In the genomic region with DNA sequence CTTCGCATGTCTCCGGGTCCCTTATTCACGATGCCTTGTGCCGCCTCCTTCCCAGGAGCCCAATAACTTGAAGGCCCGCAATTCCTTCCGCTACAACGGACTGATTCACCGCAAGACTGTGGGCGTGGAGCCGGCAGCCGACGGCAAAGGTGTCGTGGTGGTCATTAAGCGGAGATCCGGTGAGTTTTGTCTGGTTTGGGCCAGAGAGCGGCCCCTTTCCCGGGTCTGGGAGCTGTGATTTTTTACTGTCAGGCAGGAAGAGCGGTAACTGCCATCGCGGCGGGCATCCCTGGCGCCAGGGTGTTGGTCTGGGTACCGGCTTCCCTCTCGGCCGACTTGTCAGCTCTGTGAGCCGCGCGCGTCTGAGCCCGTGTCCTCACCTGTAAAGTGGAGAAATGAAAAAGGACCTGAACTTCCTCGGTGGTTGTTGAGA, we compare ENCODE assay signal across 8 cellular contexts. TPM values are rescaled to one million over a fixed set of nuclear protein-coding genes. Genes with fewer than 3 reads are reported as not detected.
DNase-seq lines count a peak whose midpoint lies in the region; ATAC-seq and TF ChIP-seq lines count a peak whose summit lies in the region.

No MANE protein-coding gene starts in this region.

- H3F3A ChIP-seq in PC-3 (ENCODE audit: low read length, unreplicated experiment): peaks cover 7% of the 10 kb centered on the region

- peaks cover 70% of the 10 kb centered on the region for H3K79me2 ChIP-seq in PC-3 (ENCODE audit: low read length)

- WGBS in endodermal cell (ENCODE audit: insufficient coverage in 1 of 2, insufficient read length in 1 of 2), 2 experiments: 4 to 5% methylated on average over 6 to 31 of the region's 31 CpGs

- peak overlapping the region; percentile 97 to 100 (median 99) for H3K27ac Mint-ChIP-seq in CD8-positive, alpha-beta memory T cell
- peak overlapping the region; percentile 97 for H3K27ac Mint-ChIP-seq in endodermal cell

- H3K4me1 Mint-ChIP-seq in CD8-positive, alpha-beta memory T cell: peaks cover 62 to 86% (median 72%) of the 10 kb centered on the region in 3 donors
- peaks cover 43% of the 10 kb centered on the region for H3K4me1 Mint-ChIP-seq in endodermal cell

- H3K9me2 ChIP-seq in PC-3 (replicated peaks; ENCODE audit: low read length): no peaks in the 10 kb centered on the region

- intact Hi-C loops in PC-3 (cut with micrococcal nuclease): loop anchor here (5.0 to 10.0 kb wide), 2 partner anchors 94 to 172 kb away; no protein-coding TSS in a partner anchor

- H3K27ac ChIP-seq in CD8-positive, alpha-beta memory T cell (ENCODE audit: low read depth, low read length): peak overlapping the region; percentile 99
- H3K27ac ChIP-seq in PC-3 (ENCODE audit: low read length): peak overlapping the region; percentile 54; the same call in 1 of the 2 replicates
- H3K27ac ChIP-seq in endodermal cell (ENCODE audit: low read depth, low read length): no peak overlapping the region
- peak overlapping the region; percentile 88 for H3K27ac ChIP-seq in neutrophil

- no peak for DNase-seq in CD8-positive, alpha-beta memory T cell
- DNase-seq in PC-3: no peak
- DNase-seq in endodermal cell: no peak
- DNase-seq in NCI-H2196 (lab: John Stamatoyannopoulos, UW; ENCODE audit: unreplicated experiment): no peak
- no peak for DNase-seq in stimulated activated CD4-positive, alpha-beta T cell treated with anti-CD3 and anti-CD28 coated beads, Interleukin-4, amount 100 ng/mL, for 24 hours
- no peak for DNase-seq in NCI-H1417 (lab: John Stamatoyannopoulos, UW)

- BruUV-seq in PC-3 (replicated peaks; lab: Mats Ljungman, UMichigan): no TSS peak

- TF ChIP-seq CTCF in PC-3 (conservative IDR thresholded peaks at IDR 0.05; ENCODE audit: low read depth, low read length): no peak
- no peak for TF ChIP-seq CTCF in endodermal cell (conservative IDR thresholded peaks at IDR 0.05)
- TF ChIP-seq CTCF in neutrophil (IDR thresholded peaks at IDR 0.05): no peak

- H3K4me2 ChIP-seq in PC-3 (ENCODE audit: low read length): peak overlapping the region; percentile 90

- H3K9ac ChIP-seq in PC-3 (ENCODE audit: low read length) (peak overlapping the region; percentile 95), endodermal cell (ENCODE audit: extremely low read depth, low read length, poor library complexity, severe bottlenecking) (peak overlapping the region; percentile 88)

- peaks cover 28% of the 10 kb centered on the region for H3K36me3 ChIP-seq in CD8-positive, alpha-beta memory T cell (ENCODE audit: insufficient read depth, low read length)
- H3K36me3 ChIP-seq in PC-3 (ENCODE audit: low read depth, low read length) (peaks cover 39% of the 10 kb centered on the region), endodermal cell (ENCODE audit: control insufficient read depth, insufficient read depth, low read length) (peaks cover 49% of the 10 kb centered on the region), neutrophil (peaks cover 37% of the 10 kb centered on the region)

- H3K4me1 ChIP-seq in CD8-positive, alpha-beta memory T cell (ENCODE audit: insufficient read depth, low read length): peaks cover 57% of the 10 kb centered on the region
- H3K4me1 ChIP-seq in PC-3 (ENCODE audit: insufficient read depth, low read length) (peaks cover 41% of the 10 kb centered on the region), endodermal cell (ENCODE audit: control insufficient read depth, insufficient read depth, low read length) (peaks cover 21% of the 10 kb centered on the region), neutrophil (ENCODE audit: control insufficient read depth in 1 of 2, insufficient read depth in 1 of 2, low read depth in 1 of 2, low read length in 1 of 2) (peaks cover 43 to 47% of the 10 kb centered on the region in 2 experiments)

- H3K9me3 ChIP-seq in CD8-positive, alpha-beta memory T cell (ENCODE audit: low read length): no peaks in the 10 kb centered on the region
- H3K9me3 ChIP-seq in PC-3 (ENCODE audit: low read length) (no peaks in the 10 kb centered on the region), endodermal cell (ENCODE audit: control insufficient read depth, low read length) (peaks cover 3% of the 10 kb centered on the region), neutrophil (no peaks in the 10 kb centered on the region)

- peak overlapping the region; percentile 99 for H3K4me3 ChIP-seq in CD8-positive, alpha-beta memory T cell (ENCODE audit: low read length)
- H3K4me3 ChIP-seq in PC-3 (ENCODE audit: low read length) (peak overlapping the region; percentile 98), endodermal cell (ENCODE audit: low read length) (peak overlapping the region; percentile 99), neutrophil (ENCODE audit: low read depth in 1 of 2, low read length in 1 of 2) (peak overlapping the region; percentile 78 to 100)

- CTCF ChIA-PET in CD8-positive, alpha-beta memory T cell (lab: Charles Lee): no interaction called here
- CTCF ChIA-PET in PC-3 (lab: Charles Lee): no interaction called here

- H3K9me3 Mint-ChIP-seq in CD8-positive, alpha-beta memory T cell: no peaks in the 10 kb centered on the region
- H3K9me3 Mint-ChIP-seq in endodermal cell: no peaks in the 10 kb centered on the region

- H2AFZ ChIP-seq in PC-3 (ENCODE audit: low read length): no peak overlapping the region

- H3K4me3 Mint-ChIP-seq in CD8-positive, alpha-beta memory T cell: peak overlapping the region; percentile 97 to 100 (median 99)
- H3K4me3 Mint-ChIP-seq in endodermal cell: peak overlapping the region; percentile 98

- no peak for ATAC-seq in PC-3
- ATAC-seq in HG02973 (IDR thresholded peaks at IDR 0.05; ENCODE audit: unreplicated experiment): no peak

- H3K27me3 ChIP-seq in CD8-positive, alpha-beta memory T cell (ENCODE audit: insufficient read depth, low read length, poor library complexity, severe bottlenecking): no peaks in the 10 kb centered on the region
- H3K27me3 ChIP-seq in PC-3 (ENCODE audit: low read length) (no peaks in the 10 kb centered on the region), endodermal cell (ENCODE audit: control insufficient read depth, insufficient read depth, low read length, poor library complexity, severe bottlenecking) (no peaks in the 10 kb centered on the region), neutrophil (peaks cover 19% of the 10 kb centered on the region)

- H4K20me1 ChIP-seq in PC-3 (ENCODE audit: low read length): peaks cover 54% of the 10 kb centered on the region

- H3K36me3 Mint-ChIP-seq in CD8-positive, alpha-beta memory T cell: peaks cover 3 to 61% (median 5%) of the 10 kb centered on the region in 3 donors
- H3K36me3 Mint-ChIP-seq in endodermal cell (ENCODE audit: low read depth): peaks cover 43% of the 10 kb centered on the region

- peaks cover 0 to 10% of the 10 kb centered on the region in 2 donors for H3K27me3 Mint-ChIP-seq in CD8-positive, alpha-beta memory T cell
- H3K27me3 Mint-ChIP-seq in endodermal cell (ENCODE audit: insufficient read depth): peaks cover 12% of the 10 kb centered on the region

- POLR2A ChIA-PET in CD8-positive, alpha-beta memory T cell (lab: Charles Lee): interaction anchor here (1.0 to 2.6 kb wide), 2 partner anchors 19 to 21 kb away, joined by 3 to 14 read pairs; a partner anchor contains a TSS
- POLR2A ChIA-PET in PC-3 (lab: Charles Lee; ENCODE audit: unreplicated experiment): no interaction called here

RNA-seq across cellular contexts. Expression of a gene that starts 0.8 kb away (rescaled TPM):
- total RNA-seq in CD8-positive, alpha-beta memory T cell: 1,000 to 10,000 TPM; 2,376 to 2,381 TPM
- 615 TPM for polyA plus RNA-seq in CD8-positive, alpha-beta memory T cell
- 550 and 836 TPM in 2 replicates for total RNA-seq in PC-3 (2014; rRNA removed)
- 1,000 to 10,000 TPM; 1,672 to 1,902 TPM for total RNA-seq in endodermal cell
- polyA plus RNA-seq in endodermal cell (2013, experiment 1 of 2): 1,902 TPM
- 1,724 TPM for polyA plus RNA-seq in endodermal cell (2013, experiment 2 of 2)

RNA-seq across cellular contexts. Expression of a gene that starts 2.4 kb away (rescaled TPM):
- total RNA-seq in CD8-positive, alpha-beta memory T cell: 10 to 100 TPM; 13.3 to 14.1 TPM
- 1.9 TPM for polyA plus RNA-seq in CD8-positive, alpha-beta memory T cell
- 22.1 and 22.8 TPM in 2 replicates for total RNA-seq in PC-3 (2014; rRNA removed)
- 1 to 10 TPM; 3.9 to 4.4 TPM for total RNA-seq in endodermal cell
- polyA plus RNA-seq in endodermal cell (2013, experiment 1 of 2): 0.32 TPM
- not detected for polyA plus RNA-seq in endodermal cell (2013, experiment 2 of 2)

RNA-seq across cellular contexts. Expression of a gene that starts 9.9 kb away (rescaled TPM):
- not detected for total RNA-seq in CD8-positive, alpha-beta memory T cell
- not detected for polyA plus RNA-seq in CD8-positive, alpha-beta memory T cell
- total RNA-seq in PC-3 (2014; rRNA removed) (not detected in 2 replicates), endodermal cell (1 to 10 TPM in 1 of 2 donors, not detected in 1; 1.2 TPM)
- 0.61 TPM for polyA plus RNA-seq in endodermal cell (2013, experiment 1 of 2)
- 0.75 TPM for polyA plus RNA-seq in endodermal cell (2013, experiment 2 of 2)

RNA-seq across cellular contexts. Expression of a gene that starts 16.3 kb away (rescaled TPM):
- under 1 TPM; 0.27 to 0.37 TPM for total RNA-seq in CD8-positive, alpha-beta memory T cell
- not detected for polyA plus RNA-seq in CD8-positive, alpha-beta memory T cell
- 7.5 and 10.7 TPM in 2 replicates for total RNA-seq in PC-3 (2014; rRNA removed)
- total RNA-seq in endodermal cell: 1 to 10 TPM in 1 of 2 donors, under 1 TPM in 1; 0.91 to 1.7 TPM
- 6.0 TPM for polyA plus RNA-seq in endodermal cell (2013, experiment 1 of 2)
- polyA plus RNA-seq in endodermal cell (2013, experiment 2 of 2): 5.8 TPM

RNA-seq across cellular contexts. Expression of a gene that starts 21.1 kb away (rescaled TPM):
- total RNA-seq in CD8-positive, alpha-beta memory T cell: 100 to 1,000 TPM; 263 to 291 TPM
- polyA plus RNA-seq in CD8-positive, alpha-beta memory T cell: 42.5 TPM
- 2,068 and 2,245 TPM in 2 replicates for total RNA-seq in PC-3 (2014; rRNA removed)
- 100 to 1,000 TPM; 202 to 246 TPM for total RNA-seq in endodermal cell
- polyA plus RNA-seq in endodermal cell (2013, experiment 1 of 2): 265 TPM
- polyA plus RNA-seq in endodermal cell (2013, experiment 2 of 2): 271 TPM
